Comparison of ENCODE assay signal across 8 cellular contexts in the genomic region with DNA sequence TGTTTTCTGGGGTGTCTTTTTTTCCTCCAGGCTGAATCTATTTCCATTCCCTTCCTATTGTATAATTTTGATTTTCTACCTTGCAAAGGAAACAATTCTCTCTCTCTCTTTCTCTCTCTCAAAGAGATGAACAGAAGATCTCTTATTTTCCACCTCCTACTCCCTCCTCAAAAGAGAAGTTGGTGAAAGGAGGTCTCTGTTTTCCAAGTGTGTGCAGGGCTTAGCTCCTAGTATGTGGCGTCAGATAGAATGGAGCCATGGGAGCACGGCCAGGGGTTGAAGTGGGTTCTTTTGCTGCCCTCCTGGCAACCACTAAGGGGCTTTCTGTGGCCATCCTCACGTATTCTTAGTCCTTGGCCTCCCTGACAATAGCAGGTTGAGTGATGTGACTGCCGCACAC. TPM values are rescaled to one million over a fixed set of nuclear protein-coding genes. Genes with fewer than 3 reads are reported as not detected.
A peak's percentile ranks its signal among the peaks of the same experiment; 100 is the strongest.
DNase-seq lines count a peak whose midpoint lies in the region; TF ChIP-seq lines count a peak whose summit lies in the region.

No MANE protein-coding gene starts in this region.

- peak overlapping the region; percentile 92 for H2AFZ ChIP-seq in OCI-LY7 (ENCODE audit: low read length)
- no peak overlapping the region for H2AFZ ChIP-seq in trophoblast cell (ENCODE audit: insufficient read depth, low read length, poor library complexity)

- H3K27ac ChIP-seq in OCI-LY7 (ENCODE audit: low read depth, low read length, poor library complexity, severe bottlenecking): peak overlapping the region; percentile 30
- H3K27ac ChIP-seq in esophagus (ENCODE audit: low read depth in 2 of 2, low read length in 1 of 2): peak overlapping the region; percentile 62 to 69
- H3K27ac ChIP-seq in trophoblast cell (ENCODE audit: low read depth, low read length): no peak overlapping the region

- H3K27me3 ChIP-seq in esophagus (ENCODE audit: control insufficient read depth in 1 of 2, insufficient read depth in 2 of 2, low read length in 2 of 2): no peaks in the 10 kb centered on the region
- H3K27me3 ChIP-seq in trophoblast cell (ENCODE audit: insufficient read depth, low read length): no peaks in the 10 kb centered on the region

- no peak overlapping the region for H3K18ac ChIP-seq in trophoblast cell (ENCODE audit: low read length)

- H4K12ac ChIP-seq in trophoblast cell (ENCODE audit: low read depth, low read length): no peak overlapping the region

- no peak for TF ChIP-seq CTCF in OCI-LY7 (conservative IDR thresholded peaks at IDR 0.05; ENCODE audit: low read length)

- H3K23ac ChIP-seq in trophoblast cell (ENCODE audit: low read length): no peak overlapping the region

- H4K20me1 ChIP-seq in OCI-LY7 (ENCODE audit: insufficient read depth, low read length): no peaks in the 10 kb centered on the region

- no peaks in the 10 kb centered on the region for H3K36me3 ChIP-seq in ES-I3 (ENCODE audit: insufficient read depth, low read length)
- H3K36me3 ChIP-seq in OCI-LY7 (ENCODE audit: insufficient read depth, low read length): no peaks in the 10 kb centered on the region
- H3K36me3 ChIP-seq in esophagus (ENCODE audit: control insufficient read depth in 2 of 2, insufficient read depth in 2 of 2, low read length in 1 of 2): no peaks in the 10 kb centered on the region
- no peaks in the 10 kb centered on the region for H3K36me3 ChIP-seq in trophoblast cell (ENCODE audit: control insufficient read depth in 1 of 2, insufficient read depth in 2 of 2, low read length in 2 of 2)

- CTCF ChIA-PET in OCI-LY7 (lab: Charles Lee; ENCODE audit: unreplicated experiment): no interaction called here

- H3K4me2 ChIP-seq in OCI-LY7 (ENCODE audit: low read length): peak overlapping the region; percentile 88
- peak overlapping the region; percentile 57 for H3K4me2 ChIP-seq in trophoblast cell (ENCODE audit: low read length)

- H2BK12ac ChIP-seq in trophoblast cell (ENCODE audit: low read length): no peak overlapping the region

- H3K79me1 ChIP-seq in trophoblast cell (ENCODE audit: low read length): peaks cover 11% of the 10 kb centered on the region

- no peak overlapping the region for H2AK5ac ChIP-seq in trophoblast cell (ENCODE audit: low read length)

- H3K79me2 ChIP-seq in OCI-LY7 (ENCODE audit: insufficient read depth, low read depth, low read length): no peaks in the 10 kb centered on the region
- no peaks in the 10 kb centered on the region for H3K79me2 ChIP-seq in trophoblast cell (ENCODE audit: control insufficient read depth, insufficient read depth, low read length, poor library complexity)

- H2BK120ac ChIP-seq in trophoblast cell (ENCODE audit: insufficient read depth, low read length, poor library complexity): no peak overlapping the region

- intact Hi-C loops in OCI-LY7 (cut with micrococcal nuclease; ENCODE audit: unreplicated experiment): loop anchor here (2.0 kb wide), 1 partner anchor 60 kb away; the partner anchor contains the start of gene TRIM5

- H3K4me1 ChIP-seq in ES-I3 (ENCODE audit: insufficient read depth, low read length) (peaks cover 17% of the 10 kb centered on the region), OCI-LY7 (ENCODE audit: insufficient read depth, low read length, poor library complexity, severe bottlenecking) (peaks cover 17% of the 10 kb centered on the region), esophagus (ENCODE audit: control insufficient read depth in 2 of 2, insufficient read depth in 2 of 2, low read length in 1 of 2) (peaks cover 3 to 5% of the 10 kb centered on the region in 2 donors), trophoblast cell (ENCODE audit: control insufficient read depth in 1 of 2, insufficient read depth in 2 of 2, low read length in 2 of 2) (peaks cover 7 to 12% of the 10 kb centered on the region in 2 experiments)

- BruUV-seq in OCI-LY7 (replicated peaks; lab: Mats Ljungman, UMichigan): no TSS peak

- H3K4ac ChIP-seq in trophoblast cell (ENCODE audit: low read depth, low read length): no peak overlapping the region

- no peak overlapping the region for H3K14ac ChIP-seq in trophoblast cell (ENCODE audit: low read length)

- peak overlapping the region; percentile 69 for H3K4me3 ChIP-seq in OCI-LY7 (ENCODE audit: low read depth, low read length, poor library complexity, severe bottlenecking)
- peak overlapping the region; percentile 48 to 64 for H3K4me3 ChIP-seq in esophagus (ENCODE audit: low read depth in 1 of 2, low read length in 2 of 2)
- no peak overlapping the region for H3K4me3 ChIP-seq in trophoblast cell (ENCODE audit: low read depth, low read length)

- H3K9ac ChIP-seq in ES-I3 (ENCODE audit: low read depth, low read length): peak overlapping the region; percentile 35; the same call in 1 of the 2 replicates
- H3K9ac ChIP-seq in trophoblast cell (ENCODE audit: low read length): no peak overlapping the region

- no peak overlapping the region for H2BK5ac ChIP-seq in trophoblast cell (ENCODE audit: low read depth, low read length, poor library complexity)

- no peak for DNase-seq in OCI-LY7 (ENCODE audit: low spot score)
- DNase-seq in trophoblast cell: no peak
- no peak for DNase-seq in superior temporal gyrus (ENCODE audit: extremely low spot score)
- DNase-seq in SW480 (ENCODE audit: low spot score): no peak
- DNase-seq in NCI-H526 (lab: John Stamatoyannopoulos, UW): no peak
- DNase-seq in NCI-H146 (lab: John Stamatoyannopoulos, UW): no peak

- H3K9me2 ChIP-seq in OCI-LY7 (ENCODE audit: insufficient read depth, low read length): no peaks in the 10 kb centered on the region

- H4K8ac ChIP-seq in trophoblast cell (ENCODE audit: low read depth, low read length): no peak overlapping the region

- no peak overlapping the region for H4K91ac ChIP-seq in trophoblast cell (ENCODE audit: low read depth, low read length)

- WGBS in esophagus, 2 donors: 12 to 22% methylated on average over 4 of the region's 4 CpGs
- WGBS in trophoblast cell (ENCODE audit: extremely low coverage, insufficient coverage, insufficient read length): no CpG with 5 or more reads among the region's 4 CpGs

- POLR2A ChIA-PET in OCI-LY7 (lab: Charles Lee): interaction anchor here (0.9 to 1.7 kb wide), 4 partner anchors 10 to 65 kb away, joined by 3 to 6 read pairs (median 4); partner anchors contain the start of genes TRIM22 and TRIM5

- H3K9me3 ChIP-seq in ES-I3 (ENCODE audit: control insufficient read depth, insufficient read depth, low read length): no peaks in the 10 kb centered on the region
- no peaks in the 10 kb centered on the region for H3K9me3 ChIP-seq in OCI-LY7 (ENCODE audit: low read length)
- H3K9me3 ChIP-seq in esophagus (ENCODE audit: control insufficient read depth in 2 of 2, insufficient read depth in 1 of 2, low read depth in 1 of 2, low read length in 1 of 2): no peaks in the 10 kb centered on the region
- H3K9me3 ChIP-seq in trophoblast cell (ENCODE audit: insufficient read depth, low read depth, low read length): no peaks in the 10 kb centered on the region

RNA-seq across cellular contexts. Expression of gene TRIM34, which starts 0.5 kb away (rescaled TPM):
- 8.4 and 12.0 TPM in 2 replicates for total RNA-seq in OCI-LY7 (2014; rRNA removed; shearing (Covaris generic))
- 12.4 and 13.1 TPM in 2 replicates for total RNA-seq in OCI-LY7 (2022)
- 1 to 10 TPM; 2.5 to 2.6 TPM for polyA plus RNA-seq in esophagus
- 7.3 and 8.8 TPM in 2 replicates for polyA plus RNA-seq in trophoblast cell (2013)

RNA-seq across cellular contexts. Expression of gene TRIM6, which starts 28.8 kb away (rescaled TPM):
- total RNA-seq in OCI-LY7 (2014; rRNA removed; shearing (Covaris generic)): not detected in 2 replicates
- not detected in 2 replicates for total RNA-seq in OCI-LY7 (2022)
- 1 to 10 TPM; 4.9 to 5.2 TPM for polyA plus RNA-seq in esophagus
- polyA plus RNA-seq in trophoblast cell (2013): 17.9 and 18.5 TPM in 2 replicates

RNA-seq across cellular contexts. Expression of gene OR52B6, which starts 44.6 kb away (rescaled TPM):
- total RNA-seq in OCI-LY7 (2014; rRNA removed; shearing (Covaris generic)): not detected in 2 replicates
- not detected in 2 replicates for total RNA-seq in OCI-LY7 (2022)
- polyA plus RNA-seq in esophagus: not detected
- not detected in 2 replicates for polyA plus RNA-seq in trophoblast cell (2013)

RNA-seq across cellular contexts. Expression of gene TRIM5, which starts 59.6 kb away (rescaled TPM):
- 16.6 and 19.6 TPM in 2 replicates for total RNA-seq in OCI-LY7 (2014; rRNA removed; shearing (Covaris generic))
- total RNA-seq in OCI-LY7 (2022): 22.5 and 25.5 TPM in 2 replicates
- 1 to 10 TPM; 5.8 to 6.7 TPM for polyA plus RNA-seq in esophagus
- polyA plus RNA-seq in trophoblast cell (2013): 41.2 and 42.4 TPM in 2 replicates
